ENCODE assay signal across 22 cellular contexts in the genomic region with DNA sequence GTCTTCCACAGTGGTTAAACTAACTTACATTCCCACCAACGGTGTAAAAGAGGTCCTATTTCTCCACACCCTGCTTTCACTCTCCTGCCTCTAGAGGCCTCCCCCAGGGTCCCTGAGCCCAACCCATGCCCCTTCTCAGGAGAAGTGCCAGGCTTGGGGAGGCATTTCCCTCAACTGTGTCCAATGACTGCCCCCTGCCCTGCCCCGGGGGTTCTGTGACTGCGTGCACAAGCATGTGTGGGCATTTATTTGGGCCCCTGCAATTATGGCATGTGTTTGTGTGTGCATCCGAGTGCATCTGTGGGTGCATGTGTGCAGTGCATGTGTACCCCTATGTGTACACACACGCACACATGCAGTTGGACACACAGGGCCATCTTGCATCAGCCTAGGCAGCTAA. TPM values are rescaled to one million over a fixed set of nuclear protein-coding genes. Genes with fewer than 3 reads are reported as not detected.
"Had no signal": no experiment of that assay in that cellular context is flagged by ENCODE, and none has a peak within 500 bp of the region (broad histone marks: within the 10 kb centered on the region; RNA-seq: fewer than 3 reads in every experiment).

No MANE protein-coding gene starts in this region.

- H3K4me3 Mint-ChIP-seq: activated CD4-positive, alpha-beta T cell treated with anti-CD3 and anti-CD28 coated beads, Interleukin-2, amount 10 ng/mL, durations not matched to agents 24 days and 14 days; activated CD8-positive, alpha-beta T cell treated with anti-CD3 and anti-CD28 coated beads for 36 hours; activated naive CD4-positive, alpha-beta T cell treated with anti-CD3 and anti-CD28 coated beads, Interleukin-2, amount 10 ng/mL, durations not matched to agents 7 days and 5 days; activated naive CD8-positive, alpha-beta T cell treated with anti-CD3 and anti-CD28 coated beads, Interleukin-2, amount 10 ng/mL, durations not matched to agents 7 days and 5 days; brain; effector memory CD8-positive, alpha-beta T cell; T-helper 17 cell had no signal

- DNase-seq: activated CD4-positive, alpha-beta T cell treated with anti-CD3 and anti-CD28 coated beads, Interleukin-2, amount 10 ng/mL, durations not matched to agents 24 days and 14 days; activated CD4-positive, CD25-positive, alpha-beta regulatory T cell treated with anti-CD3 and anti-CD28 coated beads, Interleukin-2, amount 50 U/mL, for 72 hours; activated CD8-positive, alpha-beta T cell treated with anti-CD3 and anti-CD28 coated beads for 36 hours; activated gamma-delta T cell; activated naive CD4-positive, alpha-beta T cell treated with anti-CD3 and anti-CD28 coated beads, Interleukin-2, amount 10 ng/mL, durations not matched to agents 7 days and 5 days; activated naive CD8-positive, alpha-beta T cell treated with anti-CD3 and anti-CD28 coated beads, Interleukin-2, amount 10 ng/mL, durations not matched to agents 7 days and 5 days; activated T-cell treated with anti-CD3 and anti-CD28 coated beads, Interleukin-2, amount 50 U/mL, for 1 hour; cortex of kidney; effector memory CD8-positive, alpha-beta T cell; left cardiac atrium; left ventricle myocardium superior; nucleus accumbens; right cardiac atrium; stimulated activated CD4-positive, alpha-beta T cell treated with anti-CD3 and anti-CD28 coated beads, Interleukin-4, amount 100 ng/mL, for 1 hour; stimulated activated naive CD8-positive, alpha-beta T cell treated with anti-CD3 and anti-CD28 coated beads, Interleukin-15, Interleukin-2, amounts not matched to agents 100 U/mL and 50 U/mL, for 24 hours; T-helper 17 cell; T1000; upper lobe of left lung; WERI-Rb-1 had no signal

- H3K36me3 Mint-ChIP-seq: activated naive CD4-positive, alpha-beta T cell treated with anti-CD3 and anti-CD28 coated beads, Interleukin-2, amount 10 ng/mL, durations not matched to agents 7 days and 5 days; activated naive CD8-positive, alpha-beta T cell treated with anti-CD3 and anti-CD28 coated beads, Interleukin-2, amount 10 ng/mL, durations not matched to agents 7 days and 5 days; brain had no signal

- H3K9me3 Mint-ChIP-seq: activated CD4-positive, alpha-beta T cell treated with anti-CD3 and anti-CD28 coated beads, Interleukin-2, amount 10 ng/mL, durations not matched to agents 24 days and 14 days; activated naive CD4-positive, alpha-beta T cell treated with anti-CD3 and anti-CD28 coated beads, Interleukin-2, amount 10 ng/mL, durations not matched to agents 7 days and 5 days; activated naive CD8-positive, alpha-beta T cell treated with anti-CD3 and anti-CD28 coated beads, Interleukin-2, amount 10 ng/mL, durations not matched to agents 7 days and 5 days had no signal

- H3K4me1 Mint-ChIP-seq: activated CD4-positive, alpha-beta T cell treated with anti-CD3 and anti-CD28 coated beads, Interleukin-2, amount 10 ng/mL, durations not matched to agents 24 days and 14 days; activated naive CD4-positive, alpha-beta T cell treated with anti-CD3 and anti-CD28 coated beads, Interleukin-2, amount 10 ng/mL, durations not matched to agents 7 days and 5 days; activated naive CD8-positive, alpha-beta T cell treated with anti-CD3 and anti-CD28 coated beads, Interleukin-2, amount 10 ng/mL, durations not matched to agents 7 days and 5 days had no signal

- ATAC-seq: activated CD8-positive, alpha-beta T cell treated with anti-CD3 and anti-CD28 coated beads for 36 hours; effector memory CD8-positive, alpha-beta T cell; gastroesophageal sphincter; left cardiac atrium; left ventricle myocardium superior; right cardiac atrium; stimulated activated naive CD8-positive, alpha-beta T cell treated with anti-CD3 and anti-CD28 coated beads, Interleukin-15, Interleukin-2, amounts not matched to agents 100 U/mL and 50 U/mL, for 24 hours; T-helper 17 cell had no signal

- H3K27ac Mint-ChIP-seq: activated CD4-positive, alpha-beta T cell treated with anti-CD3 and anti-CD28 coated beads, Interleukin-2, amount 10 ng/mL, durations not matched to agents 24 days and 14 days; activated CD8-positive, alpha-beta T cell treated with anti-CD3 and anti-CD28 coated beads for 36 hours; activated naive CD4-positive, alpha-beta T cell treated with anti-CD3 and anti-CD28 coated beads, Interleukin-2, amount 10 ng/mL, durations not matched to agents 7 days and 5 days; activated naive CD8-positive, alpha-beta T cell treated with anti-CD3 and anti-CD28 coated beads, Interleukin-2, amount 10 ng/mL, durations not matched to agents 7 days and 5 days; brain; effector memory CD8-positive, alpha-beta T cell; T-helper 17 cell had no signal

- H3K27me3 Mint-ChIP-seq: activated CD4-positive, alpha-beta T cell treated with anti-CD3 and anti-CD28 coated beads, Interleukin-2, amount 10 ng/mL, durations not matched to agents 24 days and 14 days had no signal

RNA-seq across cellular contexts. Expression of a gene that starts 57.3 kb away (rescaled TPM):
- total RNA-seq: activated CD4-positive, alpha-beta T cell treated with anti-CD3 and anti-CD28 coated beads, Interleukin-2, amount 10 ng/mL, durations not matched to agents 24 days and 14 days; activated CD8-positive, alpha-beta T cell treated with anti-CD3 and anti-CD28 coated beads for 36 hours; activated naive CD8-positive, alpha-beta T cell treated with anti-CD3 and anti-CD28 coated beads, Interleukin-2, amount 10 ng/mL, durations not matched to agents 7 days and 5 days; fibroblast of lung; T-helper 17 cell had no signal
